1 cellular context compared by ENCODE assay signal in genomic region chr19:42397315-42398166, GRCh38.
TF ChIP-seq lines count a peak whose summit lies in the region.

No MANE protein-coding gene starts in this region.

TF ChIP-seq in HEK293, 187 proteins besides CTCF, POLR2A, EP300 and RAD21 (continued from another document and continues in another):
- TF ChIP-seq, protein P1, sequence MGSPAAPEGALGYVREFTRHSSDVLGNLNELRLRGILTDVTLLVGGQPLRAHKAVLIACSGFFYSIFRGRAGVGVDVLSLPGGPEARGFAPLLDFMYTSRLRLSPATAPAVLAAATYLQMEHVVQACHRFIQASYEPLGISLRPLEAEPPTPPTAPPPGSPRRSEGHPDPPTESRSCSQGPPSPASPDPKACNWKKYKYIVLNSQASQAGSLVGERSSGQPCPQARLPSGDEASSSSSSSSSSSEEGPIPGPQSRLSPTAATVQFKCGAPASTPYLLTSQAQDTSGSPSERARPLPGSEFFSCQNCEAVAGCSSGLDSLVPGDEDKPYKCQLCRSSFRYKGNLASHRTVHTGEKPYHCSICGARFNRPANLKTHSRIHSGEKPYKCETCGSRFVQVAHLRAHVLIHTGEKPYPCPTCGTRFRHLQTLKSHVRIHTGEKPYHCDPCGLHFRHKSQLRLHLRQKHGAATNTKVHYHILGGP (tag by site-specific recombination; IDR thresholded peaks at IDR 0.05), result no peak
- TF ChIP-seq ZBTB20 (tag by site-specific recombination; IDR thresholded peaks at IDR 0.05) (peak; percentile 66; the same call in 1 of the 2 replicates), ZBTB1 (tag by site-specific recombination; IDR thresholded peaks at IDR 0.05) (no peak), ZNF280D (tag by site-specific recombination; IDR thresholded peaks at IDR 0.05) (no peak), SETDB1 (IDR thresholded peaks at IDR 0.05; ENCODE audit: insufficient read length, low read length) (no peak), ZNF214 (tag by site-specific recombination; IDR thresholded peaks at IDR 0.05; ENCODE audit: borderline replicate concordance) (no peak), ZNF830 (tag by site-specific recombination; IDR thresholded peaks at IDR 0.05; ENCODE audit: low read depth) (no peak), ZNF768 (tag by site-specific recombination; IDR thresholded peaks at IDR 0.05) (no peak; the same call in 1 of the 2 replicates), YY2 (tag by site-specific recombination; IDR thresholded peaks at IDR 0.05) (no peak), ZNF530 (tag by site-specific recombination; IDR thresholded peaks at IDR 0.05; ENCODE audit: low read depth) (no peak), ZBTB7A (tag by site-specific recombination; IDR thresholded peaks at IDR 0.05; ENCODE audit: low read depth) (no peak), ZNF561 (tag by site-specific recombination; IDR thresholded peaks at IDR 0.05; ENCODE audit: borderline replicate concordance) (no peak), ZNF335 (tag by site-specific recombination; conservative IDR thresholded peaks at IDR 0.05) (no peak; the same call in none of the 2 replicates), ZNF529 (tag by site-specific recombination; IDR thresholded peaks at IDR 0.05; ENCODE audit: insufficient replicate concordance) (no peak), ZSCAN23 (tag by site-specific recombination; IDR thresholded peaks at IDR 0.05) (no peak), ZBTB21 (tag by site-specific recombination; IDR thresholded peaks at IDR 0.05) (no peak), KLF9 (tag by site-specific recombination; IDR thresholded peaks at IDR 0.05; ENCODE audit: low read depth) (peak; percentile 31; the same call in 1 of the 2 replicates), ZNF660 (tag by site-specific recombination; IDR thresholded peaks at IDR 0.05) (no peak), IKZF3 (tag by site-specific recombination; IDR thresholded peaks at IDR 0.05) (no peak; the same call in 1 of the 2 replicates), ZBTB8A (tag by site-specific recombination; IDR thresholded peaks at IDR 0.05) (no peak), GLIS2 (tag by site-specific recombination; IDR thresholded peaks at IDR 0.05) (no peak), ZNF701 (tag by site-specific recombination; IDR thresholded peaks at IDR 0.05) (no peak), ZNF138 (tag by site-specific recombination; IDR thresholded peaks at IDR 0.05; ENCODE audit: borderline replicate concordance) (no peak), ZNF24 (tag by site-specific recombination; IDR thresholded peaks at IDR 0.05) (0 out of 2 replicates have a peak, but pooled peaks have one; percentile 21), ZNF302 (tag by site-specific recombination; IDR thresholded peaks at IDR 0.05; ENCODE audit: low read depth) (no peak), ZNF19 (tag by site-specific recombination; IDR thresholded peaks at IDR 0.05; ENCODE audit: low read depth) (no peak), ZNF626 (tag by site-specific recombination; IDR thresholded peaks at IDR 0.05) (no peak), KLF16 (tag by site-specific recombination; IDR thresholded peaks at IDR 0.05) (peak; percentile 75), PRDM1 (tag by site-specific recombination; IDR thresholded peaks at IDR 0.05) (peak; percentile 58), ZNF114 (tag by site-specific recombination; IDR thresholded peaks at IDR 0.05) (no peak), ZNF580 (tag by site-specific recombination; IDR thresholded peaks at IDR 0.05) (no peak), HOXA7 (CRISPR knock-in tag; IDR thresholded peaks at IDR 0.05; ENCODE audit: borderline replicate concordance) (no peak), TCF7L2 (IDR thresholded peaks at IDR 0.05; ENCODE audit: borderline replicate concordance, low read depth, low read length) (no peak), ZNF404 (tag by site-specific recombination; IDR thresholded peaks at IDR 0.05) (no peak), ZBTB10 (tag by site-specific recombination; IDR thresholded peaks at IDR 0.05) (0 out of 2 replicates have a peak, but pooled peaks have one; percentile 17)
- TF ChIP-seq, protein P2, sequence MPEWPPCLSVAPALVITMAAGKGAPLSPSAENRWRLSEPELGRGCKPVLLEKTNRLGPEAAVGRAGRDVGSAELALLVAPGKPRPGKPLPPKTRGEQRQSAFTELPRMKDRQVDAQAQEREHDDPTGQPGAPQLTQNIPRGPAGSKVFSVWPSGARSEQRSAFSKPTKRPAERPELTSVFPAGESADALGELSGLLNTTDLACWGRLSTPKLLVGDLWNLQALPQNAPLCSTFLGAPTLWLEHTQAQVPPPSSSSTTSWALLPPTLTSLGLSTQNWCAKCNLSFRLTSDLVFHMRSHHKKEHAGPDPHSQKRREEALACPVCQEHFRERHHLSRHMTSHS (tag by site-specific recombination; IDR thresholded peaks at IDR 0.05), result no peak
- TF ChIP-seq, protein P3, sequence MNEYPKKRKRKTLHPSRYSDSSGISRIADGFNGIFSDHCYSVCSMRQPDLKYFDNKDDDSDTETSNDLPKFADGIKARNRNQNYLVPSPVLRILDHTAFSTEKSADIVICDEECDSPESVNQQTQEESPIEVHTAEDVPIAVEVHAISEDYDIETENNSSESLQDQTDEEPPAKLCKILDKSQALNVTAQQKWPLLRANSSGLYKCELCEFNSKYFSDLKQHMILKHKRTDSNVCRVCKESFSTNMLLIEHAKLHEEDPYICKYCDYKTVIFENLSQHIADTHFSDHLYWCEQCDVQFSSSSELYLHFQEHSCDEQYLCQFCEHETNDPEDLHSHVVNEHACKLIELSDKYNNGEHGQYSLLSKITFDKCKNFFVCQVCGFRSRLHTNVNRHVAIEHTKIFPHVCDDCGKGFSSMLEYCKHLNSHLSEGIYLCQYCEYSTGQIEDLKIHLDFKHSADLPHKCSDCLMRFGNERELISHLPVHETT (tag by site-specific recombination; IDR thresholded peaks at IDR 0.05), result no peak
- TF ChIP-seq, protein P4, sequence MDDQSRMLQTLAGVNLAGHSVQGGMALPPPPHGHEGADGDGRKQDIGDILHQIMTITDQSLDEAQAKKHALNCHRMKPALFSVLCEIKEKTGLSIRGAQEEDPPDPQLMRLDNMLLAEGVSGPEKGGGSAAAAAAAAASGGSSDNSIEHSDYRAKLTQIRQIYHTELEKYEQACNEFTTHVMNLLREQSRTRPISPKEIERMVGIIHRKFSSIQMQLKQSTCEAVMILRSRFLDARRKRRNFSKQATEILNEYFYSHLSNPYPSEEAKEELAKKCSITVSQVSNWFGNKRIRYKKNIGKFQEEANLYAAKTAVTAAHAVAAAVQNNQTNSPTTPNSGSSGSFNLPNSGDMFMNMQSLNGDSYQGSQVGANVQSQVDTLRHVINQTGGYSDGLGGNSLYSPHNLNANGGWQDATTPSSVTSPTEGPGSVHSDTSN (CRISPR knock-in tag; IDR thresholded peaks at IDR 0.05), result no peak
- TF ChIP-seq, protein P5, sequence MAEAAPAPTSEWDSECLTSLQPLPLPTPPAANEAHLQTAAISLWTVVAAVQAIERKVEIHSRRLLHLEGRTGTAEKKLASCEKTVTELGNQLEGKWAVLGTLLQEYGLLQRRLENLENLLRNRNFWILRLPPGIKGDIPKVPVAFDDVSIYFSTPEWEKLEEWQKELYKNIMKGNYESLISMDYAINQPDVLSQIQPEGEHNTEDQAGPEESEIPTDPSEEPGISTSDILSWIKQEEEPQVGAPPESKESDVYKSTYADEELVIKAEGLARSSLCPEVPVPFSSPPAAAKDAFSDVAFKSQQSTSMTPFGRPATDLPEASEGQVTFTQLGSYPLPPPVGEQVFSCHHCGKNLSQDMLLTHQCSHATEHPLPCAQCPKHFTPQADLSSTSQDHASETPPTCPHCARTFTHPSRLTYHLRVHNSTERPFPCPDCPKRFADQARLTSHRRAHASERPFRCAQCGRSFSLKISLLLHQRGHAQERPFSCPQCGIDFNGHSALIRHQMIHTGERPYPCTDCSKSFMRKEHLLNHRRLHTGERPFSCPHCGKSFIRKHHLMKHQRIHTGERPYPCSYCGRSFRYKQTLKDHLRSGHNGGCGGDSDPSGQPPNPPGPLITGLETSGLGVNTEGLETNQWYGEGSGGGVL (tag by site-specific recombination; IDR thresholded peaks at IDR 0.05), result no peak; the same call in none of the 2 replicates
- TF ChIP-seq, protein P6, sequence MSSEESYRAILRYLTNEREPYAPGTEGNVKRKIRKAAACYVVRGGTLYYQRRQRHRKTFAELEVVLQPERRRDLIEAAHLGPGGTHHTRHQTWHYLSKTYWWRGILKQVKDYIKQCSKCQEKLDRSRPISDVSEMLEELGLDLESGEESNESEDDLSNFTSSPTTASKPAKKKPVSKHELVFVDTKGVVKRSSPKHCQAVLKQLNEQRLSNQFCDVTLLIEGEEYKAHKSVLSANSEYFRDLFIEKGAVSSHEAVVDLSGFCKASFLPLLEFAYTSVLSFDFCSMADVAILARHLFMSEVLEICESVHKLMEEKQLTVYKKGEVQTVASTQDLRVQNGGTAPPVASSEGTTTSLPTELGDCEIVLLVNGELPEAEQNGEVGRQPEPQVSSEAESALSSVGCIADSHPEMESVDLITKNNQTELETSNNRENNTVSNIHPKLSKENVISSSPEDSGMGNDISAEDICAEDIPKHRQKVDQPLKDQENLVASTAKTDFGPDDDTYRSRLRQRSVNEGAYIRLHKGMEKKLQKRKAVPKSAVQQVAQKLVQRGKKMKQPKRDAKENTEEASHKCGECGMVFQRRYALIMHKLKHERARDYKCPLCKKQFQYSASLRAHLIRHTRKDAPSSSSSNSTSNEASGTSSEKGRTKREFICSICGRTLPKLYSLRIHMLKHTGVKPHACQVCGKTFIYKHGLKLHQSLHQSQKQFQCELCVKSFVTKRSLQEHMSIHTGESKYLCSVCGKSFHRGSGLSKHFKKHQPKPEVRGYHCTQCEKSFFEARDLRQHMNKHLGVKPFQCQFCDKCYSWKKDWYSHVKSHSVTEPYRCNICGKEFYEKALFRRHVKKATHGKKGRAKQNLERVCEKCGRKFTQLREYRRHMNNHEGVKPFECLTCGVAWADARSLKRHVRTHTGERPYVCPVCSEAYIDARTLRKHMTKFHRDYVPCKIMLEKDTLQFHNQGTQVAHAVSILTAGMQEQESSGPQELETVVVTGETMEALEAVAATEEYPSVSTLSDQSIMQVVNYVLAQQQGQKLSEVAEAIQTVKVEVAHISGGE (tag by site-specific recombination; conservative IDR thresholded peaks at IDR 0.05; ENCODE audit: low read depth), result no peak
- TF ChIP-seq, protein P7, sequence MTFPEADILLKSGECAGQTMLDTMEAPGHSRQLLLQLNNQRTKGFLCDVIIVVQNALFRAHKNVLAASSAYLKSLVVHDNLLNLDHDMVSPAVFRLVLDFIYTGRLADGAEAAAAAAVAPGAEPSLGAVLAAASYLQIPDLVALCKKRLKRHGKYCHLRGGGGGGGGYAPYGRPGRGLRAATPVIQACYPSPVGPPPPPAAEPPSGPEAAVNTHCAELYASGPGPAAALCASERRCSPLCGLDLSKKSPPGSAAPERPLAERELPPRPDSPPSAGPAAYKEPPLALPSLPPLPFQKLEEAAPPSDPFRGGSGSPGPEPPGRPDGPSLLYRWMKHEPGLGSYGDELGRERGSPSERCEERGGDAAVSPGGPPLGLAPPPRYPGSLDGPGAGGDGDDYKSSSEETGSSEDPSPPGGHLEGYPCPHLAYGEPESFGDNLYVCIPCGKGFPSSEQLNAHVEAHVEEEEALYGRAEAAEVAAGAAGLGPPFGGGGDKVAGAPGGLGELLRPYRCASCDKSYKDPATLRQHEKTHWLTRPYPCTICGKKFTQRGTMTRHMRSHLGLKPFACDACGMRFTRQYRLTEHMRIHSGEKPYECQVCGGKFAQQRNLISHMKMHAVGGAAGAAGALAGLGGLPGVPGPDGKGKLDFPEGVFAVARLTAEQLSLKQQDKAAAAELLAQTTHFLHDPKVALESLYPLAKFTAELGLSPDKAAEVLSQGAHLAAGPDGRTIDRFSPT (tag by site-specific recombination; IDR thresholded peaks at IDR 0.05), result peak; percentile 66
- TF ChIP-seq, protein P8, sequence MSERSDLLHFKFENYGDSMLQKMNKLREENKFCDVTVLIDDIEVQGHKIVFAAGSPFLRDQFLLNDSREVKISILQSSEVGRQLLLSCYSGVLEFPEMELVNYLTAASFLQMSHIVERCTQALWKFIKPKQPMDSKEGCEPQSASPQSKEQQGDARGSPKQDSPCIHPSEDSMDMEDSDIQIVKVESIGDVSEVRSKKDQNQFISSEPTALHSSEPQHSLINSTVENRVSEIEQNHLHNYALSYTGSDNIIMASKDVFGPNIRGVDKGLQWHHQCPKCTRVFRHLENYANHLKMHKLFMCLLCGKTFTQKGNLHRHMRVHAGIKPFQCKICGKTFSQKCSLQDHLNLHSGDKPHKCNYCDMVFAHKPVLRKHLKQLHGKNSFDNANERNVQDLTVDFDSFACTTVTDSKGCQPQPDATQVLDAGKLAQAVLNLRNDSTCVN (tag by site-specific recombination; optimal IDR thresholded peaks at IDR 0.05), result peak; percentile 2
